ENCODE assay signal across 21 cellular contexts in the genomic region with DNA sequence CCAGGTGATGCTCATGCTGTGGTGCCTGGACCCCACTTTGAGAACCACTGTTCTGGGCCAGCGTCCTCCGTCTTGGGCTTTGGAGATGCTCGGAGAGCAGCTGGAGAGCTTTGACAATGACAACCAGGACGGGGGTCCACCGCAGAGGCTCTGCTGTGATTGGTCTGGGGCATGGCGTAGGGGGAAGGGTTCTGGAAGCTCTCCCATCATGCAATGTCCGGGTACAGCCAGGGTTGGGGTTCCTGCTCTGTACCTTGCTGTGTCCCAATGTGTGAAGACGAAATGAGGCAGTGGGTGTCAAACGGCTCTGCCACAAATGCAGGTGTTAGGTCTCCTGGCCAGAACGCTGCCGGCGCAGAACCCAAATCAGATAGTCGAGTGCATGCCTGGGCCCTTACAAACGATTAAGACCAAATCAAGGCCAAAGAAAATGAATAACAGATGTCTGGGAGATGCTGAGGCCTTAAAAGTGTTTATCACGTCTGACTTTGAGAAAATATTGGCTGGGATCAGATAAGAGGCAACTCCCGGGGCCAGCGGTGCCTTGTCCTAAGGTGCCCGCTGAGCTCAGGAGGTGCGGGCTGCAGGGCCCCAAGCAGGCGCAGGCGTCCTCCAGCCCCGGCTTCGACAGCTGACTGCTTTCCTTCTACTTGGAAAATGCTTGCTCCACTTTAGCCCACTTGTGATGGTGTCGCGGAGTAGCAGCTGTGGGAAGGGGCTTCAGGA.
"Had no signal": no experiment of that assay in that cellular context is flagged by ENCODE, and none has a peak within 500 bp of the region (broad histone marks: within the 10 kb centered on the region; RNA-seq: fewer than 3 reads in every experiment).

No MANE protein-coding gene starts in this region.

- ATAC-seq: activated CD8-positive, alpha-beta T cell treated with anti-CD3 and anti-CD28 coated beads for 36 hours; activated T-helper 17 cell treated with anti-CD3 and anti-CD28 coated beads, Interleukin-2, amount 50 U/mL, for 72 hours; heart right ventricle; upper lobe of right lung had no signal

- H3K4me3 ChIP-seq: cardiac muscle cell, dorsolateral prefrontal cortex, heart right ventricle, lung, skin epidermis, stomach, upper lobe of right lung had no signal

- H3K4me3 Mint-ChIP-seq: activated CD4-positive, alpha-beta T cell treated with anti-CD3 and anti-CD28 coated beads, Interleukin-2, amount 10 ng/mL, durations not matched to agents 24 days and 14 days; activated CD8-positive, alpha-beta T cell treated with anti-CD3 and anti-CD28 coated beads for 36 hours; activated naive CD8-positive, alpha-beta T cell treated with anti-CD3 and anti-CD28 coated beads for 36 hours; activated T-helper 17 cell treated with anti-CD3 and anti-CD28 coated beads, Interleukin-2, amount 50 U/mL, for 72 hours; nephron progenitor cell had no signal

- H3K4me1 Mint-ChIP-seq: activated CD4-positive, alpha-beta T cell treated with anti-CD3 and anti-CD28 coated beads, Interleukin-2, amount 10 ng/mL, durations not matched to agents 24 days and 14 days; activated T-helper 17 cell treated with anti-CD3 and anti-CD28 coated beads, Interleukin-2, amount 50 U/mL, for 72 hours had no signal

- H3K27ac Mint-ChIP-seq: activated CD4-positive, alpha-beta T cell treated with anti-CD3 and anti-CD28 coated beads, Interleukin-2, amount 10 ng/mL, durations not matched to agents 24 days and 14 days; activated CD8-positive, alpha-beta T cell treated with anti-CD3 and anti-CD28 coated beads for 36 hours; activated naive CD8-positive, alpha-beta T cell treated with anti-CD3 and anti-CD28 coated beads for 36 hours; activated T-helper 17 cell treated with anti-CD3 and anti-CD28 coated beads, Interleukin-2, amount 50 U/mL, for 72 hours; nephron progenitor cell had no signal

- H3K27me3 ChIP-seq: cardiac muscle cell, heart right ventricle, stomach, testis, upper lobe of right lung had no signal

- H3K27ac ChIP-seq: cardiac muscle cell, dorsolateral prefrontal cortex, skin epidermis, stomach, testis, upper lobe of right lung had no signal

- H3K9me3 Mint-ChIP-seq: activated CD4-positive, alpha-beta T cell treated with anti-CD3 and anti-CD28 coated beads, Interleukin-2, amount 10 ng/mL, durations not matched to agents 24 days and 14 days; activated CD8-positive, alpha-beta T cell treated with anti-CD3 and anti-CD28 coated beads for 36 hours; activated naive CD8-positive, alpha-beta T cell treated with anti-CD3 and anti-CD28 coated beads for 36 hours; activated T-helper 17 cell treated with anti-CD3 and anti-CD28 coated beads, Interleukin-2, amount 50 U/mL, for 72 hours had no signal

- H3K9me3 ChIP-seq: heart right ventricle, stomach, testis, upper lobe of right lung had no signal

- H3K27me3 Mint-ChIP-seq: activated CD8-positive, alpha-beta T cell treated with anti-CD3 and anti-CD28 coated beads for 36 hours; activated naive CD8-positive, alpha-beta T cell treated with anti-CD3 and anti-CD28 coated beads for 36 hours had no signal

- DNase-seq: activated CD4-positive, alpha-beta T cell treated with anti-CD3 and anti-CD28 coated beads, Interleukin-2, amount 10 ng/mL, durations not matched to agents 24 days and 14 days; activated CD8-positive, alpha-beta T cell treated with anti-CD3 and anti-CD28 coated beads for 36 hours; activated naive CD4-positive, alpha-beta T cell; activated naive CD8-positive, alpha-beta T cell treated with anti-CD3 and anti-CD28 coated beads for 36 hours; activated T-cell treated with anti-CD3 and anti-CD28 coated beads, Interleukin-2, amount 50 U/mL, for 1 hour; amygdala; dorsolateral prefrontal cortex; heart right ventricle; nephron progenitor cell; occipital lobe; posterior cingulate gyrus; SHP77 treated with DMSO at 0.1 percent for 48 hours; stimulated activated CD4-positive, alpha-beta T cell treated with anti-CD3 and anti-CD28 coated beads, Interleukin-4, amount 100 ng/mL, for 1 hour; stomach; T1000; testis; upper lobe of right lung had no signal

- H3K36me3 ChIP-seq: cardiac muscle cell, heart right ventricle, stomach, upper lobe of right lung had no signal
